In the genomic region with DNA sequence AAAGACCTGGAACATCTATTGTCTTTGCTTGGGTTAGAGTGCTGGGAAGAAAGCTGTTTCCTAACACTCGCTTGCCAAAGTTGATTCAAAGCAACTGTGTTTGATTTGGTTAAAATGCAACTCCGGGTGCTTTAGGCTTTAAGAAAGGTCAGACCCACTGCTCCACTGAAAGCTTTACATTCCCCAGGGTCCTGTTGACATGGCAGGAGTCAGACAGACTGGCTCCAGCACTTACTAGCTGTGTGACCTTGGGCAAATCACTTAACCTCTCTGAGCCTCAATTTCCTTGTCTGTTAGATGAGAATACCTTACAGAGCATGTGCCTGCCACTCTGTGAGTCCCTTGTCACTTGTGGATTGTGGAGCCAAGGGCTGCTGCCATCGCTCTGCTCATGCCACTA, we compare ENCODE assay signal across 27 cellular contexts. TPM values are rescaled to one million over a fixed set of nuclear protein-coding genes. Genes with fewer than 3 reads are reported as not detected.
"Had no signal": no experiment of that assay in that cellular context is flagged by ENCODE, and none has a peak within 500 bp of the region (broad histone marks: within the 10 kb centered on the region; RNA-seq: fewer than 3 reads in every experiment).

No MANE protein-coding gene starts in this region.

- H3K36me3 ChIP-seq: left ventricle myocardium inferior, pancreas, prostate gland, sigmoid colon, spleen, suprapubic skin, thoracic aorta, tibial artery, uterus had no signal

- H3K9me3 ChIP-seq: left ventricle myocardium inferior, pancreas, prostate gland, sigmoid colon, spleen, suprapubic skin, thoracic aorta, tibial artery, uterus had no signal

- H3K4me1 ChIP-seq: left ventricle myocardium inferior, pancreas, prostate gland, sigmoid colon, spleen, suprapubic skin, tibial artery, uterus had no signal

- H3K27me3 ChIP-seq: sigmoid colon, suprapubic skin, tibial artery had no signal

- H3K4me3 ChIP-seq: left ventricle myocardium inferior, lung, pancreas, prostate gland, sigmoid colon, spleen, suprapubic skin, thoracic aorta, tibial artery, uterus had no signal

- DNase-seq: hypothalamus; kidney; left colon; left ventricle myocardium inferior; mesendoderm; naive B cell; natural killer cell; nucleus accumbens; pancreas; posterior cingulate gyrus; retina; right cardiac atrium; sigmoid colon; small intestine; spleen; stimulated activated CD4-positive, alpha-beta T cell treated with anti-CD3 and anti-CD28 coated beads, Interleukin-4, amount 100 ng/mL, for 24 hours; stimulated activated naive CD4-positive, alpha-beta T cell; tibial artery; uterus had no signal

- FAIRE-seq: small intestine had no signal

- H3K27ac ChIP-seq: left ventricle myocardium inferior, pancreas, prostate gland, sigmoid colon, spleen, suprapubic skin, thoracic aorta, tibial artery, uterus had no signal

RNA-seq across cellular contexts. Expression of gene DGKK, which starts 39.0 kb away (rescaled TPM):
- total RNA-seq: kidney, left colon, left ventricle myocardium inferior, lower leg skin, osteoblast, pancreas, right cardiac atrium, sigmoid colon, subcutaneous adipose tissue, suprapubic skin, thoracic aorta, ureter had no signal
- polyA plus RNA-seq: pancreas, right cardiac atrium, small intestine had no signal
